In genomic region chr14:86646688-86647687, GRCh38 we compare ENCODE assay signal across 10 cellular contexts.
A peak's percentile ranks its signal among the peaks of the same experiment; 100 is the strongest.
DNase-seq lines count a peak whose midpoint lies in the region; TF ChIP-seq lines count a peak whose summit lies in the region.
"Had no signal": no experiment of that assay in that cellular context is flagged by ENCODE, and none has a peak within 500 bp of the region (broad histone marks: within the 10 kb centered on the region; RNA-seq: fewer than 3 reads in every experiment).

No MANE protein-coding gene starts in this region.

- POLR2A ChIA-PET in RWPE1 (lab: Yijun Ruan, JAX; ENCODE audit: low non-redundant PET): no interaction called here

- no peaks in the 10 kb centered on the region for H3K79me2 ChIP-seq in MM.1S (ENCODE audit: low read length)

- DNase-seq in NCI-H82 (lab: John Stamatoyannopoulos, UW) (peak; percentile 20), NCI-H82 treated with DMSO at 0.1 percent for 48 hours (lab: John Stamatoyannopoulos, UW; ENCODE audit: unreplicated experiment) (no peak), MM.1S (peak; percentile 36), brain microvascular endothelial cell (no peak), non-pigmented ciliary epithelial cell (ENCODE audit: low read depth) (peak; percentile 9), NCI-H2227 treated with DMSO at 0.1 percent for 48 hours (lab: John Stamatoyannopoulos, UW) (no peak), RWPE1 (ENCODE audit: low spot score) (no peak)
- no peak for DNase-seq in effector CD4-positive, alpha-beta T cell

- H4K20me1 ChIP-seq in MM.1S (ENCODE audit: insufficient read depth, low read length): no peaks in the 10 kb centered on the region

- H3K9me2 ChIP-seq in MM.1S (replicated peaks; ENCODE audit: insufficient read depth, low read length): no peaks in the 10 kb centered on the region

- no peaks in the 10 kb centered on the region for H3F3A ChIP-seq in MM.1S (ENCODE audit: insufficient read depth, low read length)

- no peak overlapping the region for H3K4me3 ChIP-seq in MM.1S (ENCODE audit: low read length)
- H3K4me3 ChIP-seq in brain microvascular endothelial cell (ENCODE audit: low read depth, low read length): no peak overlapping the region
- H3K4me3 ChIP-seq: A549, skin epidermis had no signal

- CTCF ChIA-PET in RWPE1 (lab: Yijun Ruan, JAX): no interaction called here

- in situ Hi-C loops in brain microvascular endothelial cell (cut with HindIII; ENCODE audit: low pct_ligation_motif_present, low sequenced_read_pairs): no loop called here

- no peak overlapping the region for H2AFZ ChIP-seq in MM.1S (ENCODE audit: low read length)

- no peak overlapping the region for H3K9ac ChIP-seq in MM.1S (ENCODE audit: low read length)

- H3K27me3 ChIP-seq in MM.1S (replicated peaks; ENCODE audit: insufficient read depth, low read length) (no peaks in the 10 kb centered on the region), brain microvascular endothelial cell (replicated peaks) (no peaks in the 10 kb centered on the region)

- H3K9me3 ChIP-seq in MM.1S (replicated peaks; ENCODE audit: insufficient read depth, low read length): no peaks in the 10 kb centered on the region

- peak; percentile 51 for TF ChIP-seq CTCF in MM.1S (IDR thresholded peaks at IDR 0.05; ENCODE audit: low read length)
- peak; percentile 22 for TF ChIP-seq CTCF in brain microvascular endothelial cell (IDR thresholded peaks at IDR 0.05; ENCODE audit: low read depth, low read length, missing control alignments)
- no peak; the same call in 1 of the 2 replicates for TF ChIP-seq CTCF in RWPE1 (conservative IDR thresholded peaks at IDR 0.05; ENCODE audit: low read depth)

- H3K4me2 ChIP-seq in MM.1S (ENCODE audit: low read depth, low read length): no peak overlapping the region
- H3K4me2 ChIP-seq: A549 had no signal

- H3K4me1 ChIP-seq in MM.1S (ENCODE audit: low read length): no peaks in the 10 kb centered on the region
- H3K4me1 ChIP-seq: A549 had no signal

- H3K27ac ChIP-seq in MM.1S (ENCODE audit: low read length) (no peak overlapping the region), brain microvascular endothelial cell (no peak overlapping the region), RWPE1 (no peak overlapping the region)
- H3K27ac ChIP-seq: A549, skin epidermis had no signal

- H3K36me3 ChIP-seq in MM.1S (replicated peaks; ENCODE audit: insufficient read depth, low read length) (no peaks in the 10 kb centered on the region), brain microvascular endothelial cell (replicated peaks) (no peaks in the 10 kb centered on the region)

Comparison
In these comparisons a context has a peak if more than half of its experiments do, and no peak if none do; other contexts are left out.
1. DNase-seq: peak in NCI-H82 (single experiment), MM.1S (single experiment) and non-pigmented ciliary epithelial cell (single experiment); none in NCI-H82 treated with DMSO at 0.1 percent for 48 hours (single experiment), brain microvascular endothelial cell (single experiment), effector CD4-positive, alpha-beta T cell (single experiment), NCI-H2227 treated with DMSO at 0.1 percent for 48 hours (single experiment) and RWPE1 (single experiment).